Comparison of ENCODE assay signal across 1 cellular context in genomic region chr6:135506270-135506997, GRCh38.
TF ChIP-seq lines count a peak whose summit lies in the region.

No MANE protein-coding gene starts in this region.

TF ChIP-seq in GM12878, 131 proteins besides CTCF, POLR2A, EP300 and RAD21 (continued from another document):
- TF ChIP-seq CHD1 (IDR thresholded peaks at IDR 0.05; ENCODE audit: low read depth, low read length) (no peak), IKZF2 (IDR thresholded peaks at IDR 0.05) (0 out of 4 replicates have a peak, but pooled peaks of 1 of the 2 experiments have one; percentile 21), ZBED1 (IDR thresholded peaks at IDR 0.05; ENCODE audit: borderline replicate concordance) (no peak), ZNF207 (IDR thresholded peaks at IDR 0.05; ENCODE audit: borderline replicate concordance) (no peak), SKIL (IDR thresholded peaks at IDR 0.05; ENCODE audit: low read depth, poor library complexity, severe bottlenecking) (peak; percentile 38)
